Comparison of ENCODE assay signal across 1 cellular context in the genomic region with DNA sequence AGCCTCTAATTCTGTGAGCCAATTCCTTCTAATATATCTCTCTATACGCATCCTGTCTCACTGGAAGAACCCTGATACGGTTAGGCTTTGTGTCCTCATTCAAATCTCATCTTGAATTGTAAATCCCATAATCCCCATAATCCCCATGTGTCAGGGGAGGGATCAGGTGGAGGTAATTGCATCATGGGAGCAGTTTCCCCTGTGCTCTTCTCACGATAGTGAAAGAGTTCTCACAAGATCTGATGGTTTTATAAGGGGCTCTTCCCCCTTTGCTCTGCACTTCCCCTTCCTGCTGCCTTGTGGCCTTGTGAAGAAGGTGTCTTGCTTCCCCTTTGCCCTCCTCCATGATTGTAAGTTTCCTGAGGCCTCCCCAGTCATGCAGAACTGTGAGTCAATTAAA.
TF ChIP-seq lines count a peak whose summit lies in the region.

No MANE protein-coding gene starts in this region.

TF ChIP-seq in K562, 482 proteins besides CTCF, POLR2A, EP300 and RAD21 (continued from another document):
- TF ChIP-seq, protein P1, sequence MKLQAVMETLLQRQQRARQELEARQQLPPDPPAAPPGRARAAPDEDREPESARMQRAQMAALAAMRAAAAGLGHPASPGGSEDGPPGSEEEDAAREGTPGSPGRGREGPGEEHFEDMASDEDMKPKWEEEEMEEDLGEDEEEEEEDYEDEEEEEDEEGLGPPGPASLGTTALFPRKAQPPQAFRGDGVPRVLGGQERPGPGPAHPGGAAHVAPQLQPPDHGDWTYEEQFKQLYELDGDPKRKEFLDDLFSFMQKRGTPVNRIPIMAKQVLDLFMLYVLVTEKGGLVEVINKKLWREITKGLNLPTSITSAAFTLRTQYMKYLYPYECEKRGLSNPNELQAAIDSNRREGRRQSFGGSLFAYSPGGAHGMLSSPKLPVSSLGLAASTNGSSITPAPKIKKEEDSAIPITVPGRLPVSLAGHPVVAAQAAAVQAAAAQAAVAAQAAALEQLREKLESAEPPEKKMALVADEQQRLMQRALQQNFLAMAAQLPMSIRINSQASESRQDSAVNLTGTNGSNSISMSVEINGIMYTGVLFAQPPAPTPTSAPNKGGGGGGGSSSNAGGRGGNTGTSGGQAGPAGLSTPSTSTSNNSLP (IDR thresholded peaks at IDR 0.05; ENCODE audit: borderline replicate concordance, low read depth, low read length): no peak
- no peak for TF ChIP-seq SNIP1 (IDR thresholded peaks at IDR 0.05; ENCODE audit: low read depth)
